Comparison of ENCODE assay signal across 16 cellular contexts in genomic region chr18:60188943-60189342, GRCh38.
"Had no signal": no experiment of that assay in that cellular context is flagged by ENCODE, and none has a peak within 500 bp of the region (broad histone marks: within the 10 kb centered on the region; RNA-seq: fewer than 3 reads in every experiment).

No MANE protein-coding gene starts in this region.

- H3K4me3 ChIP-seq: coronary artery, neural progenitor cell, ovary, right lobe of liver, spleen had no signal

- H3K4me1 ChIP-seq: right lobe of liver, spleen had no signal

- DNase-seq: effector CD4-positive, alpha-beta T cell; endodermal cell; erythroblast; head of caudate nucleus; hippocampal formation; mammary epithelial cell; naive thymus-derived CD8-positive, alpha-beta T cell; nucleus accumbens; ovary; right lobe of liver; spleen; stimulated activated CD4-positive, alpha-beta T cell treated with anti-CD3 and anti-CD28 coated beads, Interleukin-15, amount 100 ng/mL, for 24 hours; stimulated activated CD4-positive, alpha-beta T cell treated with anti-CD3 and anti-CD28 coated beads, Interleukin-2, amount 100 ng/mL, for 24 hours; stimulated activated naive CD4-positive, alpha-beta T cell treated with Interleukin-2 at 50 U/mL for 16 hours had no signal

- H3K4me2 ChIP-seq: neural progenitor cell had no signal

- H3K36me3 ChIP-seq: neural progenitor cell, ovary, right lobe of liver, spleen had no signal

- H3K9me3 ChIP-seq: ovary, right lobe of liver, spleen had no signal

- H3K9ac ChIP-seq: neural progenitor cell had no signal

- H2AFZ ChIP-seq: neural progenitor cell had no signal

- H3K27me3 ChIP-seq: neural progenitor cell, ovary, right lobe of liver, spleen had no signal

- H3K27ac ChIP-seq: coronary artery, neural progenitor cell, ovary, right lobe of liver, spleen had no signal
